In genomic region chr15:77639431-77639830, GRCh38 we compare ENCODE assay signal across 39 cellular contexts. TPM values are rescaled to one million over a fixed set of nuclear protein-coding genes. Genes with fewer than 3 reads are reported as not detected.
"Had no signal": no experiment of that assay in that cellular context is flagged by ENCODE, and none has a peak within 500 bp of the region (broad histone marks: within the 10 kb centered on the region; RNA-seq: fewer than 3 reads in every experiment).

No MANE protein-coding gene starts in this region.

- H3K4me1 ChIP-seq: ascending aorta had no signal

- H3K27ac Mint-ChIP-seq: activated B cell treated with CpG ODN at 0.5 μM for 24 hours; activated CD4-positive, alpha-beta memory T cell treated with anti-CD3 and anti-CD28 coated beads for 36 hours; activated CD4-positive, alpha-beta T cell treated with anti-CD3 and anti-CD28 coated beads, Interleukin-2, amount 10 ng/mL, durations not matched to agents 24 days and 14 days; activated CD8-positive, alpha-beta T cell treated with anti-CD3 and anti-CD28 coated beads for 36 hours; activated naive CD4-positive, alpha-beta T cell treated with anti-CD3 and anti-CD28 coated beads for 36 hours; activated naive CD4-positive, alpha-beta T cell treated with anti-CD3 and anti-CD28 coated beads, Interleukin-2, amount 50 U/mL, for 24 hours; activated naive CD8-positive, alpha-beta T cell; activated naive CD8-positive, alpha-beta T cell treated with anti-CD3 and anti-CD28 coated beads, Interleukin-2, amount 10 ng/mL, durations not matched to agents 7 days and 5 days; activated naive CD8-positive, alpha-beta T cell treated with anti-CD3 and anti-CD28 coated beads, Interleukin-2, amount 50 U/mL, for 24 hours; activated T-cell treated with anti-CD3 and anti-CD28 coated beads, Interleukin-2, amount 50 U/mL, for 72 hours; activated T-helper 1 cell treated with anti-CD3 and anti-CD28 coated beads, Interleukin-12 subunit alpha, Interleukin-12 subunit beta, Interleukin-2, Interleukin-4 antibody, amounts not matched to agents 30 ng/mL and 10 ng/mL and 1 ng/mL, durations not matched to agents 14 hours and 24 hours and 36 hours; activated T-helper 17 cell treated with anti-CD3 and anti-CD28 coated beads, Interleukin-2, amount 50 U/mL, for 72 hours; brain; T-helper 1 cell treated with Interleukin-12 subunit alpha and Interleukin-12 subunit beta and Interleukin-4 antibody, amounts not matched to agents 30 μg/mL and 1 μg/mL, for 36 hours; T-helper 2 cell treated with Interferon-gamma antibody and Interleukin-4, amounts not matched to agents 5 μg/mL and 100 μg/mL, for 36 hours had no signal

- H3K9me3 Mint-ChIP-seq: activated B cell treated with CpG ODN at 0.5 μM for 24 hours; activated CD4-positive, alpha-beta memory T cell treated with anti-CD3 and anti-CD28 coated beads for 36 hours; activated CD4-positive, alpha-beta T cell treated with anti-CD3 and anti-CD28 coated beads, Interleukin-2, amount 10 ng/mL, durations not matched to agents 24 days and 14 days; activated CD8-positive, alpha-beta T cell treated with anti-CD3 and anti-CD28 coated beads for 36 hours; activated naive CD4-positive, alpha-beta T cell treated with anti-CD3 and anti-CD28 coated beads for 36 hours; activated naive CD4-positive, alpha-beta T cell treated with anti-CD3 and anti-CD28 coated beads, Interleukin-2, amount 50 U/mL, for 24 hours; activated naive CD8-positive, alpha-beta T cell treated with anti-CD3 and anti-CD28 coated beads, Interleukin-2, amount 10 ng/mL, durations not matched to agents 7 days and 5 days; activated naive CD8-positive, alpha-beta T cell treated with anti-CD3 and anti-CD28 coated beads, Interleukin-2, amount 50 U/mL, for 24 hours; activated T-cell treated with anti-CD3 and anti-CD28 coated beads, Interleukin-2, amount 50 U/mL, for 4 hours; activated T-cell treated with anti-CD3 and anti-CD28 coated beads, Interleukin-2, amount 50 U/mL, for 72 hours; activated T-helper 1 cell treated with anti-CD3 and anti-CD28 coated beads, Interleukin-12 subunit alpha, Interleukin-12 subunit beta, Interleukin-2, Interleukin-4 antibody, amounts not matched to agents 30 ng/mL and 10 ng/mL and 1 ng/mL, durations not matched to agents 14 hours and 24 hours and 36 hours; activated T-helper 17 cell treated with anti-CD3 and anti-CD28 coated beads, Interleukin-2, amount 50 U/mL, for 72 hours; central memory CD8-positive, alpha-beta T cell; T-helper 1 cell treated with Interleukin-12 subunit alpha and Interleukin-12 subunit beta and Interleukin-4 antibody, amounts not matched to agents 30 μg/mL and 1 μg/mL, for 36 hours; T-helper 2 cell treated with Interferon-gamma antibody and Interleukin-4, amounts not matched to agents 5 μg/mL and 100 μg/mL, for 36 hours had no signal

- H3K27ac ChIP-seq: ascending aorta, cardiac muscle cell, VCaP had no signal

- ATAC-seq: activated CD8-positive, alpha-beta T cell treated with anti-CD3 and anti-CD28 coated beads for 36 hours; activated naive CD8-positive, alpha-beta T cell treated with anti-CD3 and anti-CD28 coated beads, Interleukin-2, amount 50 U/mL, for 24 hours; activated T-cell treated with anti-CD3 and anti-CD28 coated beads, Interleukin-2, amount 50 U/mL, for 4 hours; activated T-cell treated with anti-CD3 and anti-CD28 coated beads, Interleukin-2, amount 50 U/mL, for 72 hours; activated T-helper 17 cell treated with anti-CD3 and anti-CD28 coated beads, Interleukin-2, amount 50 U/mL, for 72 hours had no signal

- H3K36me3 Mint-ChIP-seq: activated CD4-positive, alpha-beta memory T cell treated with anti-CD3 and anti-CD28 coated beads for 36 hours; activated naive CD4-positive, alpha-beta T cell treated with anti-CD3 and anti-CD28 coated beads, Interleukin-2, amount 50 U/mL, for 24 hours; activated naive CD8-positive, alpha-beta T cell; activated naive CD8-positive, alpha-beta T cell treated with anti-CD3 and anti-CD28 coated beads, Interleukin-2, amount 10 ng/mL, durations not matched to agents 7 days and 5 days; brain had no signal

- H3K4me1 Mint-ChIP-seq: activated CD4-positive, alpha-beta T cell treated with anti-CD3 and anti-CD28 coated beads, Interleukin-2, amount 10 ng/mL, durations not matched to agents 24 days and 14 days; activated naive CD8-positive, alpha-beta T cell treated with anti-CD3 and anti-CD28 coated beads, Interleukin-2, amount 10 ng/mL, durations not matched to agents 7 days and 5 days; activated naive CD8-positive, alpha-beta T cell treated with anti-CD3 and anti-CD28 coated beads, Interleukin-2, amount 50 U/mL, for 24 hours had no signal

- H3K4me3 ChIP-seq: ascending aorta, cardiac muscle cell had no signal

- DNase-seq: activated B cell treated with CpG ODN at 0.5 μM for 24 hours; activated CD4-positive, alpha-beta memory T cell treated with anti-CD3 and anti-CD28 coated beads for 36 hours; activated CD4-positive, alpha-beta T cell treated with anti-CD3 and anti-CD28 coated beads for 4 hours; activated CD4-positive, alpha-beta T cell treated with anti-CD3 and anti-CD28 coated beads, Interleukin-2, amount 10 ng/mL, durations not matched to agents 24 days and 14 days; activated CD4-positive, alpha-beta T cell treated with anti-CD3 and anti-CD28 coated beads, Interleukin-2, amount 50 U/mL, for 1 hour; activated CD4-positive, alpha-beta T cell treated with anti-CD3 and anti-CD28 coated beads, Interleukin-2, amount 50 U/mL, for 4 hours; activated CD4-positive, CD25-positive, alpha-beta regulatory T cell treated with anti-CD3 and anti-CD28 coated beads, Interleukin-2, amount 50 U/mL, for 72 hours; activated CD8-positive, alpha-beta memory T cell treated with anti-CD3 and anti-CD28 coated beads, Interleukin-2, amount 50 U/mL, for 4 hours; activated CD8-positive, alpha-beta T cell treated with anti-CD3 and anti-CD28 coated beads for 36 hours; activated effector memory CD4-positive, alpha-beta T cell treated with anti-CD3 and anti-CD28 coated beads, Interleukin-2, amount 50 U/mL, for 16 hours; activated gamma-delta T cell treated with Interleukin-2 at 50 U/mL for 16 hours; activated naive CD4-positive, alpha-beta T cell; activated naive CD4-positive, alpha-beta T cell treated with anti-CD3 and anti-CD28 coated beads for 36 hours; activated naive CD8-positive, alpha-beta T cell treated with anti-CD3 and anti-CD28 coated beads, Interleukin-2, amount 10 ng/mL, durations not matched to agents 7 days and 5 days; activated naive CD8-positive, alpha-beta T cell treated with anti-CD3 and anti-CD28 coated beads, Interleukin-2, amount 50 U/mL, for 24 hours; activated T-cell treated with anti-CD3 and anti-CD28 coated beads for 4 hours; activated T-cell treated with anti-CD3 and anti-CD28 coated beads, Interleukin-2, amount 50 U/mL, for 1 hour; activated T-cell treated with anti-CD3 and anti-CD28 coated beads, Interleukin-2, amount 50 U/mL, for 4 hours; activated T-cell treated with anti-CD3 and anti-CD28 coated beads, Interleukin-2, amount 50 U/mL, for 72 hours; amygdala; anterior cingulate cortex; caudate nucleus; cerebellar nuclear complex; T-helper 1 cell; T-helper 2 cell; T-helper 9 cell had no signal

- H3K36me3 ChIP-seq: ascending aorta, cardiac muscle cell had no signal

- H3K4me3 Mint-ChIP-seq: activated B cell treated with CpG ODN at 0.5 μM for 24 hours; activated CD4-positive, alpha-beta memory T cell treated with anti-CD3 and anti-CD28 coated beads for 36 hours; activated CD4-positive, alpha-beta T cell treated with anti-CD3 and anti-CD28 coated beads, Interleukin-2, amount 10 ng/mL, durations not matched to agents 24 days and 14 days; activated CD8-positive, alpha-beta T cell treated with anti-CD3 and anti-CD28 coated beads for 36 hours; activated naive CD4-positive, alpha-beta T cell treated with anti-CD3 and anti-CD28 coated beads for 36 hours; activated naive CD4-positive, alpha-beta T cell treated with anti-CD3 and anti-CD28 coated beads, Interleukin-2, amount 50 U/mL, for 24 hours; activated naive CD8-positive, alpha-beta T cell; activated naive CD8-positive, alpha-beta T cell treated with anti-CD3 and anti-CD28 coated beads, Interleukin-2, amount 10 ng/mL, durations not matched to agents 7 days and 5 days; activated naive CD8-positive, alpha-beta T cell treated with anti-CD3 and anti-CD28 coated beads, Interleukin-2, amount 50 U/mL, for 24 hours; activated T-cell treated with anti-CD3 and anti-CD28 coated beads, Interleukin-2, amount 50 U/mL, for 4 hours; activated T-cell treated with anti-CD3 and anti-CD28 coated beads, Interleukin-2, amount 50 U/mL, for 72 hours; activated T-helper 1 cell treated with anti-CD3 and anti-CD28 coated beads, Interleukin-12 subunit alpha, Interleukin-12 subunit beta, Interleukin-2, Interleukin-4 antibody, amounts not matched to agents 30 ng/mL and 10 ng/mL and 1 ng/mL, durations not matched to agents 14 hours and 24 hours and 36 hours; activated T-helper 17 cell treated with anti-CD3 and anti-CD28 coated beads, Interleukin-2, amount 50 U/mL, for 72 hours; brain; central memory CD8-positive, alpha-beta T cell; T-helper 1 cell treated with Interleukin-12 subunit alpha and Interleukin-12 subunit beta and Interleukin-4 antibody, amounts not matched to agents 30 μg/mL and 1 μg/mL, for 36 hours; T-helper 2 cell treated with Interferon-gamma antibody and Interleukin-4, amounts not matched to agents 5 μg/mL and 100 μg/mL, for 36 hours had no signal

- H3K9me3 ChIP-seq: ascending aorta had no signal

RNA-seq across cellular contexts. Expression of gene LINGO1, which starts 6.7 kb away (rescaled TPM):
- total RNA-seq: activated B cell treated with CpG ODN at 0.5 μM for 24 hours; activated CD4-positive, alpha-beta memory T cell treated with anti-CD3 and anti-CD28 coated beads for 36 hours; activated CD4-positive, alpha-beta T cell treated with anti-CD3 and anti-CD28 coated beads, Interleukin-2, amount 10 ng/mL, durations not matched to agents 24 days and 14 days; activated CD8-positive, alpha-beta memory T cell treated with anti-CD3 and anti-CD28 coated beads for 36 hours; activated CD8-positive, alpha-beta T cell treated with anti-CD3 and anti-CD28 coated beads for 36 hours; activated naive CD4-positive, alpha-beta T cell treated with anti-CD3 and anti-CD28 coated beads for 36 hours; activated naive CD8-positive, alpha-beta T cell treated with anti-CD3 and anti-CD28 coated beads, Interleukin-2, amount 10 ng/mL, durations not matched to agents 7 days and 5 days; activated T-cell treated with anti-CD3 and anti-CD28 coated beads, Interleukin-2, amount 50 U/mL, for 4 hours; activated T-helper 1 cell treated with anti-CD3 and anti-CD28 coated beads, Interleukin-12 subunit alpha, Interleukin-12 subunit beta, Interleukin-2, Interleukin-4 antibody, amounts not matched to agents 30 ng/mL and 10 ng/mL and 1 ng/mL, durations not matched to agents 14 hours and 24 hours and 36 hours; activated T-helper 17 cell treated with anti-CD3 and anti-CD28 coated beads, Interleukin-2, amount 50 U/mL, for 72 hours; bronchial epithelial cell had no signal
